Comparison of ENCODE assay signal across 1 cellular context in the genomic region with DNA sequence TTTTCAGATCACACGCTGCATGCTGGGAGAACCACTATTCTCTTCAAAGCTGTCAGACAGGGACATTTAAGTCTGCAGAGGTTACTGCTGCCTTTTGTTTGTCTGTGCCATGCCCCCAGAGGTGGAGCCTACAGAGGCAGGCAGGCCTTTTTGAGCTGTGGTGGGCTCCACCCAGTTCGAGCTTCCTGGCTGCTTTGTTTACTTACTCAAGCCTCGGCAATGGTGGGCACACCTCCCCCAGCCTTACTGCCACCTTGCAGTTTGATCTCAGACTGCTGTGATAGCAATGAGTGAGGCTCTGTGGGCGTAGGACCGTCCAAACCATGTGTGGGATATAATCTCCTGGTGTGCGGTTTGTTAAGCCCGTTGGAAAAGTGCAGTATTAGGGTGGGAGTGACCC. TPM values are rescaled to one million over a fixed set of nuclear protein-coding genes. Genes with fewer than 3 reads are reported as not detected.
"Had no signal": no experiment of that assay in that cellular context is flagged by ENCODE, and none has a peak within 500 bp of the region (broad histone marks: within the 10 kb centered on the region; RNA-seq: fewer than 3 reads in every experiment).

No MANE protein-coding gene starts in this region.

RNA-seq across cellular contexts. Expression of a gene that starts 42.3 kb away (rescaled TPM):
- total RNA-seq: astrocyte had no signal
